ENCODE assay signal across 2 cellular contexts in genomic region chr6:32047084-32047478, GRCh38.
TF ChIP-seq lines count a peak whose summit lies in the region.

No MANE protein-coding gene starts in this region.

TF ChIP-seq in SK-N-SH, 30 proteins besides CTCF, POLR2A, EP300 and RAD21 (continued from another document):
- TF ChIP-seq RFX5 (IDR thresholded peaks at IDR 0.05; ENCODE audit: low read length) (no peak), FOXM1 (IDR thresholded peaks at IDR 0.05; ENCODE audit: low read depth) (no peak), FOXJ3 (CRISPR knock-in tag; IDR thresholded peaks at IDR 0.05) (no peak)
TF ChIP-seq in SK-N-SH: peak in this region for 0.

TF ChIP-seq in SK-N-SH treated with all-trans-retinoic acid at 6 μM for 48 hours, 23 proteins besides CTCF, POLR2A, EP300 and RAD21 (continued from another document):
- TF ChIP-seq ZC3H10 (CRISPR knock-in tag; IDR thresholded peaks at IDR 0.05), result no peak
- TF ChIP-seq ZNF8 (CRISPR knock-in tag; IDR thresholded peaks at IDR 0.05), result no peak
- no peak for TF ChIP-seq ZNF70 (CRISPR knock-in tag; IDR thresholded peaks at IDR 0.05)
- TF ChIP-seq RARB (CRISPR knock-in tag; IDR thresholded peaks at IDR 0.05), result no peak
- TF ChIP-seq BACH2 (CRISPR knock-in tag; IDR thresholded peaks at IDR 0.05; ENCODE audit: borderline replicate concordance), result no peak
- TF ChIP-seq, protein P1, sequence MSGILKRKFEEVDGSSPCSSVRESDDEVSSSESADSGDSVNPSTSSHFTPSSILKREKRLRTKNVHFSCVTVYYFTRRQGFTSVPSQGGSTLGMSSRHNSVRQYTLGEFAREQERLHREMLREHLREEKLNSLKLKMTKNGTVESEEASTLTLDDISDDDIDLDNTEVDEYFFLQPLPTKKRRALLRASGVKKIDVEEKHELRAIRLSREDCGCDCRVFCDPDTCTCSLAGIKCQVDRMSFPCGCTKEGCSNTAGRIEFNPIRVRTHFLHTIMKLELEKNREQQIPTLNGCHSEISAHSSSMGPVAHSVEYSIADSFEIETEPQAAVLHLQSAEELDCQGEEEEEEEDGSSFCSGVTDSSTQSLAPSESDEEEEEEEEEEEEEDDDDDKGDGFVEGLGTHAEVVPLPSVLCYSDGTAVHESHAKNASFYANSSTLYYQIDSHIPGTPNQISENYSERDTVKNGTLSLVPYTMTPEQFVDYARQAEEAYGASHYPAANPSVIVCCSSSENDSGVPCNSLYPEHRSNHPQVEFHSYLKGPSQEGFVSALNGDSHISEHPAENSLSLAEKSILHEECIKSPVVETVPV (CRISPR knock-in tag; IDR thresholded peaks at IDR 0.05), result no peak
- TF ChIP-seq ESRRG (CRISPR knock-in tag; IDR thresholded peaks at IDR 0.05), result no peak
- no peak for TF ChIP-seq ISL1 (CRISPR knock-in tag; IDR thresholded peaks at IDR 0.05)
- TF ChIP-seq, protein P2, sequence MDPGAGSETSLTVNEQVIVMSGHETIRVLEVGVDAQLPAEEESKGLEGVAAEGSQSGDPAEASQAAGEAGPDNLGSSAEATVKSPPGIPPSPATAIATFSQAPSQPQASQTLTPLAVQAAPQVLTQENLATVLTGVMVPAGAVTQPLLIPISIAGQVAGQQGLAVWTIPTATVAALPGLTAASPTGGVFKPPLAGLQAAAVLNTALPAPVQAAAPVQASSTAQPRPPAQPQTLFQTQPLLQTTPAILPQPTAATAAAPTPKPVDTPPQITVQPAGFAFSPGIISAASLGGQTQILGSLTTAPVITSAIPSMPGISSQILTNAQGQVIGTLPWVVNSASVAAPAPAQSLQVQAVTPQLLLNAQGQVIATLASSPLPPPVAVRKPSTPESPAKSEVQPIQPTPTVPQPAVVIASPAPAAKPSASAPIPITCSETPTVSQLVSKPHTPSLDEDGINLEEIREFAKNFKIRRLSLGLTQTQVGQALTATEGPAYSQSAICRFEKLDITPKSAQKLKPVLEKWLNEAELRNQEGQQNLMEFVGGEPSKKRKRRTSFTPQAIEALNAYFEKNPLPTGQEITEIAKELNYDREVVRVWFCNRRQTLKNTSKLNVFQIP (CRISPR knock-in tag; IDR thresholded peaks at IDR 0.05; ENCODE audit: borderline replicate concordance, low read depth), result no peak
- no peak for TF ChIP-seq ZNF565 (CRISPR knock-in tag; conservative IDR thresholded peaks at IDR 0.05; ENCODE audit: low read depth)
